Comparison of ENCODE assay signal across 1 cellular context in the genomic region with DNA sequence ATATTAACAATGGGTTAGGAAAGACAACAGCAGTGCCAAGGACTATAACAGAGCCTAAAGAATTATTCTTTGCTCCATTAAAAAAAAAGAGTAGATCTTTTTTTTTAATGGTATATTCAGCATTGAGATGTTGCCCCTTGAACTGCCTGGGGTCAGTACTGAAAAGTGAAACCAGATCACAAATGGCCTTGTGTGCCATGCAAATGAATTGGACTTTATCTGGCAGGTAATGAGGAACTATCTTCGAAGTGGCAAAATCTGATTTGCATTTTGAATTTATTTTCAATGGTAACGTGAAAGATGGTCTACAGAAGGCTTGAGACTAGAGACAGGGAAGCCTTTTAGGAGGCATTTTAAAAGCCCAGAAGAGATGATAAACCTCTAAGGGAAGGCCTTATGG.
TF ChIP-seq lines count a peak whose summit lies in the region.

No MANE protein-coding gene starts in this region.

TF ChIP-seq in GM12878, 131 proteins besides CTCF, POLR2A, EP300 and RAD21:
- no peak for TF ChIP-seq MTA2 (IDR thresholded peaks at IDR 0.05; ENCODE audit: low read depth)
- TF ChIP-seq GATAD2B (conservative IDR thresholded peaks at IDR 0.05; ENCODE audit: low read depth): no peak
- peak; percentile 9; the same call in 1 of the 2 replicates for TF ChIP-seq NR2F1 (conservative IDR thresholded peaks at IDR 0.05)
- TF ChIP-seq RCOR1 (conservative IDR thresholded peaks at IDR 0.05; ENCODE audit: low read depth, low read length): no peak
- peak; percentile 19 to 38; a peak in 1 of 4 replicates for TF ChIP-seq BHLHE40 (IDR thresholded peaks at IDR 0.05; ENCODE audit: borderline replicate concordance in 1 of 2, low read depth in 2 of 2, low read length in 1 of 2)
- peak; percentile 37 for TF ChIP-seq NR2C1 (IDR thresholded peaks at IDR 0.05)
- peak; percentile 27; the same call in 1 of the 2 replicates for TF ChIP-seq ZNF384 (IDR thresholded peaks at IDR 0.05; ENCODE audit: borderline replicate concordance, low read depth, low read length)
TF ChIP-seq in GM12878: peak in this region for 4.
